29 cellular contexts compared by ENCODE assay signal in the genomic region with DNA sequence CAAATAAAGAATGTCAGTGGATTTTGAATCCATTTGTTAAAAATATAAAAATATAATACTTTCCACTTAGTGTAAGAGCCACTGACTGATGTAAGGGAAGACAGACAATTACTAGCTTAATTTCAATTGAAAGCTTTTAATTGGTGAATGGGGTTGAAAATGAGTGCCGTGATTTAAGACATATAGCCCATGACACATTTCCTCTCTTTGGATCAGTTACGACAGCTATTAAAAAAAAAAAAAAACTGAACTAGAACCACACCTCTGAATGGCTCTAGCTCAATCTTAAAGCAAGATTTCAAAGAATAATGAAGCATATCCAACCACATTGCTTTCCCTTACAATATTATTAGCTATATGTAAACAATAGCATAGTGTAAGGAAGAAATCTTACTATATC. TPM values are rescaled to one million over a fixed set of nuclear protein-coding genes. Genes with fewer than 3 reads are reported as not detected.
"Had no signal": no experiment of that assay in that cellular context is flagged by ENCODE, and none has a peak within 500 bp of the region (broad histone marks: within the 10 kb centered on the region; RNA-seq: fewer than 3 reads in every experiment).

No MANE protein-coding gene starts in this region.

- H3K4me3 ChIP-seq: esophagus muscularis mucosa, heart right ventricle, pancreas, prostate gland, skin epidermis, testis, transverse colon had no signal

- H3K27ac ChIP-seq: esophagus muscularis mucosa, heart right ventricle, pancreas, prostate gland, skin epidermis, testis, transverse colon had no signal

- H3K27me3 ChIP-seq: pancreas, testis had no signal

- H3K9me3 ChIP-seq: esophagus muscularis mucosa, pancreas, prostate gland, testis, transverse colon had no signal

- FAIRE-seq: colon, pancreas, urothelium cell line had no signal

- H3K36me3 ChIP-seq: esophagus muscularis mucosa, heart right ventricle, pancreas, prostate gland, transverse colon had no signal

- H3K4me1 ChIP-seq: esophagus muscularis mucosa, pancreas, prostate gland, testis, transverse colon had no signal

- DNase-seq: activated CD4-positive, alpha-beta T cell treated with anti-CD3 and anti-CD28 coated beads for 48 hours; activated CD4-positive, alpha-beta T cell treated with anti-CD3 and anti-CD28 coated beads, Interleukin-2, amount 50 U/mL, for 48 hours; activated CD4-positive, CD25-positive, alpha-beta regulatory T cell; activated gamma-delta T cell; activated naive CD8-positive, alpha-beta T cell treated with anti-CD3 and anti-CD28 coated beads, Interleukin-2, amount 50 U/mL, for 24 hours; activated T-cell treated with anti-CD3 and anti-CD28 coated beads, Interleukin-2, amount 50 U/mL, for 24 hours; foreskin melanocyte; heart right ventricle; mesenchymal stem cell; naive thymus-derived CD8-positive, alpha-beta T cell; nucleus accumbens; retina; stimulated activated CD4-positive, alpha-beta T cell treated with anti-CD3 and anti-CD28 coated beads, Interleukin-12 subunit alpha, Interleukin-12 subunit beta, amount 100 ng/mL, for 4 hours; stimulated activated CD4-positive, alpha-beta T cell treated with anti-CD3 and anti-CD28 coated beads, Interleukin-4, amount 100 ng/mL, for 1 hour; stimulated activated naive CD8-positive, alpha-beta T cell treated with anti-CD3 and anti-CD28 coated beads, Interleukin-15, Interleukin-2, amounts not matched to agents 100 U/mL and 50 U/mL, for 24 hours; T-helper 1 cell; testis; transverse colon had no signal

- ATAC-seq: activated naive CD8-positive, alpha-beta T cell treated with anti-CD3 and anti-CD28 coated beads, Interleukin-2, amount 50 U/mL, for 24 hours; heart right ventricle; naive thymus-derived CD8-positive, alpha-beta T cell; pancreas; sciatic nerve; stimulated activated naive CD8-positive, alpha-beta T cell treated with anti-CD3 and anti-CD28 coated beads, Interleukin-15, Interleukin-2, amounts not matched to agents 100 U/mL and 50 U/mL, for 24 hours had no signal

RNA-seq across cellular contexts. Expression of a gene that starts 44.0 kb away (rescaled TPM):
- total RNA-seq: esophagus muscularis mucosa; glomerular endothelial cell; heart right ventricle; kidney epithelial cell; lower leg skin; naive thymus-derived CD8-positive, alpha-beta T cell; neural crest cell; sciatic nerve; transverse colon had no signal
